Comparison of ENCODE assay signal across 14 cellular contexts in genomic region chr13:66915596-66916185, GRCh38.
A peak's percentile ranks its signal among the peaks of the same experiment; 100 is the strongest.
DNase-seq lines count a peak whose midpoint lies in the region; ATAC-seq lines count a peak whose summit lies in the region.
"Had no signal": no experiment of that assay in that cellular context is flagged by ENCODE, and none has a peak within 500 bp of the region (broad histone marks: within the 10 kb centered on the region; RNA-seq: fewer than 3 reads in every experiment).

No MANE protein-coding gene starts in this region.

- ATAC-seq in activated naive CD8-positive, alpha-beta T cell treated with anti-CD3 and anti-CD28 coated beads, Interleukin-2, amount 50 U/mL, for 24 hours, result no peak
- ATAC-seq in T-cell (replicated peaks in 1 of 4), result peak; percentile 43 to 73 (median 65)
- ATAC-seq in GM21529 (IDR thresholded peaks at IDR 0.05; ENCODE audit: unreplicated experiment), result no peak
- no peak for ATAC-seq in sciatic nerve
- ATAC-seq: GM12878, Panc1 had no signal

- intact Hi-C loops in sciatic nerve (cut with DNase I), result no loop called here

- H3K27me3 Mint-ChIP-seq in activated naive CD8-positive, alpha-beta T cell treated with anti-CD3 and anti-CD28 coated beads for 36 hours, result no peaks in the 10 kb centered on the region
- no peaks in the 10 kb centered on the region for H3K27me3 Mint-ChIP-seq in activated naive CD8-positive, alpha-beta T cell treated with anti-CD3 and anti-CD28 coated beads, Interleukin-2, amount 50 U/mL, for 24 hours
- H3K27me3 Mint-ChIP-seq in T-cell, result no peaks in the 10 kb centered on the region
- H3K27me3 Mint-ChIP-seq: activated CD4-positive, alpha-beta memory T cell treated with anti-CD3 and anti-CD28 coated beads, Interleukin-2, amount 10 ng/mL, durations not matched to agents 7 days and 5 days had no signal

- no peaks in the 10 kb centered on the region for H3K36me3 Mint-ChIP-seq in activated naive CD8-positive, alpha-beta T cell treated with anti-CD3 and anti-CD28 coated beads for 36 hours
- no peaks in the 10 kb centered on the region for H3K36me3 Mint-ChIP-seq in activated naive CD8-positive, alpha-beta T cell treated with anti-CD3 and anti-CD28 coated beads, Interleukin-2, amount 50 U/mL, for 24 hours (ENCODE audit: low read depth)
- H3K36me3 Mint-ChIP-seq in T-cell, result no peaks in the 10 kb centered on the region

- H3K4me3 Mint-ChIP-seq in activated naive CD8-positive, alpha-beta T cell treated with anti-CD3 and anti-CD28 coated beads for 36 hours, result no peak overlapping the region
- no peak overlapping the region for H3K4me3 Mint-ChIP-seq in activated naive CD8-positive, alpha-beta T cell treated with anti-CD3 and anti-CD28 coated beads, Interleukin-2, amount 50 U/mL, for 24 hours
- H3K4me3 Mint-ChIP-seq in T-cell, result no peak overlapping the region
- H3K4me3 Mint-ChIP-seq: activated CD4-positive, alpha-beta memory T cell treated with anti-CD3 and anti-CD28 coated beads, Interleukin-2, amount 10 ng/mL, durations not matched to agents 7 days and 5 days had no signal

- CTCF ChIA-PET in T-cell (lab: Charles Lee), result no interaction called here

- POLR2A ChIA-PET in T-cell (lab: Charles Lee), result no interaction called here

- no peaks in the 10 kb centered on the region for H3K9me3 Mint-ChIP-seq in activated naive CD8-positive, alpha-beta T cell treated with anti-CD3 and anti-CD28 coated beads for 36 hours
- peaks cover 8% of the 10 kb centered on the region for H3K9me3 Mint-ChIP-seq in activated naive CD8-positive, alpha-beta T cell treated with anti-CD3 and anti-CD28 coated beads, Interleukin-2, amount 50 U/mL, for 24 hours
- H3K9me3 Mint-ChIP-seq in T-cell, result peaks cover 3 to 16% (median 6%) of the 10 kb centered on the region in 3 donors

- H3K27ac Mint-ChIP-seq in activated naive CD8-positive, alpha-beta T cell treated with anti-CD3 and anti-CD28 coated beads for 36 hours, result peak overlapping the region; percentile 43
- H3K27ac Mint-ChIP-seq in activated naive CD8-positive, alpha-beta T cell treated with anti-CD3 and anti-CD28 coated beads, Interleukin-2, amount 50 U/mL, for 24 hours, result no peak overlapping the region
- no peak overlapping the region for H3K27ac Mint-ChIP-seq in T-cell
- H3K27ac Mint-ChIP-seq: activated CD4-positive, alpha-beta memory T cell treated with anti-CD3 and anti-CD28 coated beads, Interleukin-2, amount 10 ng/mL, durations not matched to agents 7 days and 5 days had no signal

- no peak for DNase-seq in activated naive CD8-positive, alpha-beta T cell treated with anti-CD3 and anti-CD28 coated beads for 36 hours
- no peak for DNase-seq in activated naive CD8-positive, alpha-beta T cell treated with anti-CD3 and anti-CD28 coated beads, Interleukin-2, amount 50 U/mL, for 24 hours
- DNase-seq in T-cell (no peak), fibroblast of the conjunctiva (ENCODE audit: low read depth) (peak; percentile 6), NCI-H2171 treated with DMSO at 0.1 percent for 48 hours (lab: John Stamatoyannopoulos, UW) (no peak), sciatic nerve (ENCODE audit: low spot score) (no peak)
- DNase-seq in stimulated activated CD4-positive, alpha-beta T cell treated with anti-CD3 and anti-CD28 coated beads, Interleukin-2, amount 100 ng/mL, for 48 hours, result no peak
- DNase-seq: activated CD4-positive, alpha-beta memory T cell treated with anti-CD3 and anti-CD28 coated beads, Interleukin-2, amount 10 ng/mL, durations not matched to agents 7 days and 5 days; activated effector memory CD4-positive, alpha-beta T cell treated with anti-CD3 and anti-CD28 coated beads, Interleukin-2, amount 50 U/mL, for 16 hours; DMS 273 treated with DMSO at 0.1 percent for 48 hours; occipital lobe had no signal

- peaks cover 4% of the 10 kb centered on the region for H3K4me1 Mint-ChIP-seq in activated naive CD8-positive, alpha-beta T cell treated with anti-CD3 and anti-CD28 coated beads for 36 hours
- peaks cover 8% of the 10 kb centered on the region for H3K4me1 Mint-ChIP-seq in activated naive CD8-positive, alpha-beta T cell treated with anti-CD3 and anti-CD28 coated beads, Interleukin-2, amount 50 U/mL, for 24 hours
- peaks cover 5 to 17% (median 15%) of the 10 kb centered on the region in 3 donors for H3K4me1 Mint-ChIP-seq in T-cell
- H3K4me1 Mint-ChIP-seq: activated CD4-positive, alpha-beta memory T cell treated with anti-CD3 and anti-CD28 coated beads, Interleukin-2, amount 10 ng/mL, durations not matched to agents 7 days and 5 days had no signal

Comparison
In these comparisons a context has a peak if more than half of its experiments do, and no peak if none do; other contexts are left out.
1. ATAC-seq: peak in T-cell (4 of 4); none in activated naive CD8-positive, alpha-beta T cell treated with anti-CD3 and anti-CD28 coated beads, Interleukin-2, amount 50 U/mL, for 24 hours (single experiment), GM21529 (single experiment) and sciatic nerve (single experiment).